8 cellular contexts compared by ENCODE assay signal in the genomic region with DNA sequence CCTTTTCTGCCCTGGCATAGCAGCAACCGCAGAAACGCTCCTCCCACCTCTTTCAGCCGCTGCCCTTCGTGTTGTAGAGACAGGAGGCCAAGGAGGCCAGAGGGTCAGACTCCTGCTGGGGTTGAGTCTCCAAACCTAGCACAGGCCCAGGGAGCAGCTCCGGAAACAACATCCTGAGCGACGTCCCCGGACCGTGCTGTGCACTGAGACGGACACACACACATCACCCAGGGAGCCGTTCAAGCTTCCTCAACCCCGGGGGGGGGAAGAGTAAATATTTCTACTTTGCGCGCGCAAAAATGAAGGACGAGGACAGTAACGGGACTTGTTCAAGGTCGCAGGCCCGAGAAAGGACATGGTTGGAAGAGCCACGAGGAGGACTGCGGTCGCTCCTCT. TPM values are rescaled to one million over a fixed set of nuclear protein-coding genes. Genes with fewer than 3 reads are reported as not detected.
DNase-seq lines count a peak whose midpoint lies in the region; ATAC-seq and TF ChIP-seq lines count a peak whose summit lies in the region.

No MANE protein-coding gene starts in this region.

- TF ChIP-seq CTCF in foreskin keratinocyte (conservative IDR thresholded peaks at IDR 0.05) (no peak), osteoblast (IDR thresholded peaks at IDR 0.05; ENCODE audit: extremely low read depth, low read depth, low read length) (no peak)

- no peaks in the 10 kb centered on the region for H3K27me3 ChIP-seq in foreskin keratinocyte
- H3K27me3 ChIP-seq in osteoblast (ENCODE audit: insufficient read depth, low read length): no peaks in the 10 kb centered on the region

- H4K20me1 ChIP-seq in osteoblast (ENCODE audit: insufficient read depth, low read length): peaks cover 11% of the 10 kb centered on the region

- peak overlapping the region; percentile 84 for H3K4me3 ChIP-seq in osteoblast (ENCODE audit: insufficient read depth, low read length)

- DNase-seq in activated effector memory CD4-positive, alpha-beta T cell treated with Interleukin-2 at 50 U/mL for 16 hours: peak; percentile 2
- DNase-seq in activated effector memory CD4-positive, alpha-beta T cell treated with anti-CD3 and anti-CD28 coated beads, Interleukin-2, amount 50 U/mL, for 16 hours: no peak
- DNase-seq in HT-29 (ENCODE audit: low spot score): peak; percentile 32
- peak; percentile 43 to 46 for DNase-seq in activated T-cell treated with anti-CD3 and anti-CD28 coated beads, Interleukin-2, amount 50 U/mL, for 48 hours
- no peak for DNase-seq in foreskin keratinocyte
- DNase-seq in osteoblast (ENCODE audit: insufficient read length, low spot score, missing footprints): peak; percentile 71
- DNase-seq in NCI-H1092 treated with DMSO at 0.1 percent for 48 hours (lab: John Stamatoyannopoulos, UW): no peak

- H3K36me3 ChIP-seq in osteoblast (ENCODE audit: insufficient read depth, low read length): peaks cover 23% of the 10 kb centered on the region

- H3K9me3 ChIP-seq in osteoblast (ENCODE audit: low read depth, low read length): peaks cover 3% of the 10 kb centered on the region

- ATAC-seq in foreskin keratinocyte (peak; percentile 20), HG03045 (IDR thresholded peaks at IDR 0.05; ENCODE audit: unreplicated experiment) (no peak)

- H3K4me2 ChIP-seq in osteoblast (ENCODE audit: insufficient read depth, low read length): peak overlapping the region; percentile 85

- peaks cover 36% of the 10 kb centered on the region for H3K79me2 ChIP-seq in osteoblast (ENCODE audit: insufficient read depth, low read length)

- H3K27ac ChIP-seq in foreskin keratinocyte (no peak overlapping the region), osteoblast (ENCODE audit: low read depth, low read length) (peak overlapping the region; percentile 89)

- H3K4me1 ChIP-seq in foreskin keratinocyte (no peaks in the 10 kb centered on the region), osteoblast (ENCODE audit: insufficient read depth, low read length) (peaks cover 17% of the 10 kb centered on the region)

- H2AFZ ChIP-seq in osteoblast (ENCODE audit: low read length): peak overlapping the region; percentile 86

RNA-seq across cellular contexts. Expression of a gene that starts 0.7 kb away (rescaled TPM):
- 1.1 and 6.1 TPM in 2 replicates for total RNA-seq in HT-29 (2014; rRNA removed; shearing (Covaris generic))
- total RNA-seq in foreskin keratinocyte (5.2 and 6.8 TPM in 2 replicates), osteoblast (6.5 and 7.2 TPM in 2 replicates)
- polyA plus RNA-seq in foreskin keratinocyte: 1.8 and 2.3 TPM in 2 replicates

RNA-seq across cellular contexts. Expression of a gene that starts 19.7 kb away (rescaled TPM):
- 2.5 and 3.1 TPM in 2 replicates for total RNA-seq in HT-29 (2014; rRNA removed; shearing (Covaris generic))
- total RNA-seq in foreskin keratinocyte (4.9 and 6.1 TPM in 2 replicates), osteoblast (4.3 and 6.2 TPM in 2 replicates)
- polyA plus RNA-seq in foreskin keratinocyte: 3.1 and 3.2 TPM in 2 replicates

RNA-seq across cellular contexts. Expression of a gene that starts 24.9 kb away (rescaled TPM):
- total RNA-seq in HT-29 (2014; rRNA removed; shearing (Covaris generic)): 0.23 TPM in 1 of 2 replicates, not detected in the other
- total RNA-seq in foreskin keratinocyte (8.2 and 8.9 TPM in 2 replicates), osteoblast (11.2 and 11.6 TPM in 2 replicates)
- 2.5 and 2.6 TPM in 2 replicates for polyA plus RNA-seq in foreskin keratinocyte

RNA-seq across cellular contexts. Expression of a gene that starts 31.9 kb away (rescaled TPM):
- not detected in 2 replicates for total RNA-seq in HT-29 (2014; rRNA removed; shearing (Covaris generic))
- 4.7 and 5.6 TPM in 2 replicates for total RNA-seq in foreskin keratinocyte
- polyA plus RNA-seq in foreskin keratinocyte: 1.4 TPM in 2 replicates
- total RNA-seq in osteoblast: 5.8 and 6.5 TPM in 2 replicates

RNA-seq across cellular contexts. Expression of a gene that starts 40.7 kb away (rescaled TPM):
- 2.7 and 5.7 TPM in 2 replicates for total RNA-seq in HT-29 (2014; rRNA removed; shearing (Covaris generic))
- total RNA-seq in foreskin keratinocyte (6.6 TPM in 2 replicates), osteoblast (4.1 and 4.7 TPM in 2 replicates)
- polyA plus RNA-seq in foreskin keratinocyte: 2.4 and 3.5 TPM in 2 replicates

Comparison
In these comparisons a context has a peak if more than half of its experiments do, and no peak if none do; other contexts are left out.
1. DNase-seq: peak in activated effector memory CD4-positive, alpha-beta T cell treated with Interleukin-2 at 50 U/mL for 16 hours (single experiment), HT-29 (single experiment), activated T-cell treated with anti-CD3 and anti-CD28 coated beads, Interleukin-2, amount 50 U/mL, for 48 hours (2 of 2) and osteoblast (single experiment); none in activated effector memory CD4-positive, alpha-beta T cell treated with anti-CD3 and anti-CD28 coated beads, Interleukin-2, amount 50 U/mL, for 16 hours (single experiment), foreskin keratinocyte (0 of 2) and NCI-H1092 treated with DMSO at 0.1 percent for 48 hours (single experiment).